In the genomic region with DNA sequence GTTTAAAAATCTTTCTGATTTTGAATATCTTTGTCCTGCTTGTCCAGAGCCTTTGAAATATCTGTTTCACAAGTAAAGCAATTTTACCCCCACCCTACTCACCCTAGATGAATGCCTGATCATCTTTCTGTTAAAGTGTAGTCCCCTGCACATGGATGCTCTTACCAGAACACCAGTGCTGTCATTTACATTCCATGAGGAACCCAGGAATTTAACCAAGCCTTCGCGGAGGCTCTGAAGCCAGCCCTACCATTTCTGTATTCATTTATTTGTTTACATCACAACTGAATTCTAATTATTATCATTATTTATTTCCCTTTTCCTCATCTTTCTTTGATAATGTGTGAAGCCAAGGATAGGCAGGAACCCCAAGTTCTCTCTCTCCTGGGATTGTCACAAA, we compare ENCODE assay signal across 1 cellular context.
TF ChIP-seq lines count a peak whose summit lies in the region.

No MANE protein-coding gene starts in this region.

TF ChIP-seq in H1, 55 proteins besides CTCF, POLR2A, EP300 and RAD21:
- no peak for TF ChIP-seq BCL11A (IDR thresholded peaks at IDR 0.05; ENCODE audit: low read depth in 2 of 2, low read length in 2 of 2)
- 0 out of 4 replicates have a peak, but pooled peaks of 1 of the 2 experiments have one; percentile 71 for TF ChIP-seq SIN3A (conservative IDR thresholded peaks at IDR 0.05 in 1 of 2, IDR thresholded peaks at IDR 0.05 in 1 of 2; ENCODE audit: low read depth in 1 of 2, low read length in 2 of 2)
- no peak for TF ChIP-seq POU5F1 (IDR thresholded peaks at IDR 0.05; ENCODE audit: low read depth, low read length)
- no peak for TF ChIP-seq GABPA (IDR thresholded peaks at IDR 0.05; ENCODE audit: borderline replicate concordance, insufficient read depth, low read length)
- TF ChIP-seq FOSL1 (IDR thresholded peaks at IDR 0.05; ENCODE audit: insufficient read depth, low read depth, low read length): no peak
- no peak for TF ChIP-seq JUN (IDR thresholded peaks at IDR 0.05; ENCODE audit: low read depth, low read length)
- TF ChIP-seq SP2 (IDR thresholded peaks at IDR 0.05; ENCODE audit: low read length): no peak
- no peak for TF ChIP-seq EZH2 (IDR thresholded peaks at IDR 0.05; ENCODE audit: low read depth, low read length, severe bottlenecking)
- TF ChIP-seq SIX5 (IDR thresholded peaks at IDR 0.05; ENCODE audit: low read depth, low read length): no peak
- TF ChIP-seq TEAD4 (IDR thresholded peaks at IDR 0.05; ENCODE audit: low read depth, low read length): peak; percentile 75
- no peak for TF ChIP-seq USF2 (IDR thresholded peaks at IDR 0.05; ENCODE audit: low read length)
- TF ChIP-seq MAX (IDR thresholded peaks at IDR 0.05): no peak
